ENCODE assay signal across 12 cellular contexts in genomic region chr16:20701692-20702091, GRCh38. TPM values are rescaled to one million over a fixed set of nuclear protein-coding genes. Genes with fewer than 3 reads are reported as not detected.
DNase-seq lines count a peak whose midpoint lies in the region; ATAC-seq, FAIRE-seq and TF ChIP-seq lines count a peak whose summit lies in the region.
"Not testable (repeated sequence)": the region's sequence is repeated elsewhere in the genome, so short reads cannot be mapped to it uniquely, and the experiment has no call there.
"Had no signal": no experiment of that assay in that cellular context is flagged by ENCODE, and none has a peak within 500 bp of the region (broad histone marks: within the 10 kb centered on the region; RNA-seq: fewer than 3 reads in every experiment).

No MANE protein-coding gene starts in this region.

- H3K36me3 ChIP-seq in HEK293 (ENCODE audit: control insufficient read depth in 2 of 2, insufficient read depth in 1 of 2, low read length in 2 of 2); K562 (ENCODE audit: control insufficient read depth, insufficient read depth, low read length): not testable (repeated sequence)

- H3K27ac ChIP-seq in C4-2B (peak overlapping the region; percentile 89), VCaP (peak overlapping the region; percentile 79)
- not testable (repeated sequence) for H3K27ac ChIP-seq in HEK293 (ENCODE audit: extremely low read depth, low read depth, low read length); K562 (ENCODE audit: extremely low read depth, low read depth, low read length)

- H3K9ac ChIP-seq in K562 (ENCODE audit: insufficient read depth in 1 of 2, low read depth in 2 of 2, low read length in 2 of 2), result not testable (repeated sequence)

- intact Hi-C loops in K562 (cut with micrococcal nuclease), result not testable (repeated sequence)

- in situ Hi-C loops in K562 (cut with MboI), result not testable (repeated sequence)

- H2AFZ ChIP-seq in K562 (ENCODE audit: low read depth, low read length), result not testable (repeated sequence)

- not testable (repeated sequence) for H3K9me3 ChIP-seq in HEK293 (ENCODE audit: control insufficient read depth, insufficient read depth, low read depth, low read length); K562 (replicated peaks; ENCODE audit: control insufficient read depth, insufficient read depth, low read depth, low read length)

- H3K27me3 ChIP-seq in K562 (ENCODE audit: control insufficient read depth in 2 of 2, insufficient read depth in 2 of 2, low read length in 2 of 2), result not testable (repeated sequence)

- not testable (repeated sequence) for H4K20me1 ChIP-seq in K562 (replicated peaks; ENCODE audit: control insufficient read depth, insufficient read depth, low read length)

- TF ChIP-seq CTCF in C4-2B (conservative IDR thresholded peaks at IDR 0.05); HEK293 (tag by site-specific recombination; IDR thresholded peaks at IDR 0.05); VCaP (conservative IDR thresholded peaks at IDR 0.05); K562 (IDR thresholded peaks at IDR 0.05 in 2 of 3, conservative IDR thresholded peaks at IDR 0.05 in 1 of 3; ENCODE audit: insufficient read depth in 2 of 3, low read depth in 1 of 3, low read length in 3 of 3): not testable (repeated sequence)

- DNase-seq in K562 (ENCODE audit: extremely low read depth in 1 of 4, low spot score in 3 of 4), result not testable (repeated sequence)

- not testable (repeated sequence) for H3K4me1 ChIP-seq in HEK293 (ENCODE audit: control insufficient read depth, insufficient read depth, low read length); K562 (replicated peaks in 1 of 2; ENCODE audit: control insufficient read depth in 2 of 2, insufficient read depth in 2 of 2, low read length in 2 of 2)

- CTCF ChIA-PET in HEK293 (lab: Yijun Ruan, JAX), result interaction anchor here (0.9 kb wide), 1 partner anchor 9 kb away, joined by 3 read pairs; no protein-coding TSS in a partner anchor
- CTCF ChIA-PET in K562 (lab: Yijun Ruan, JAX; ENCODE audit: low intra/inter-chr PET ratio), result not testable (repeated sequence)

- H3K9me1 ChIP-seq in K562 (ENCODE audit: control insufficient read depth, insufficient read depth, low read length), result not testable (repeated sequence)

- not testable (repeated sequence) for BruUV-seq in K562 (replicated peaks; lab: Mats Ljungman, UMichigan)

- FAIRE-seq in K562 (lab: Jason Lieb, UNC), result not testable (repeated sequence)

- TF ChIP-seq POLR2A in K562 (conservative IDR thresholded peaks at IDR 0.05), result not testable (repeated sequence)

- not testable (repeated sequence) for TF ChIP-seq EP300 in K562 (IDR thresholded peaks at IDR 0.05; ENCODE audit: low read length)

- H3K4me2 ChIP-seq in K562 (ENCODE audit: insufficient read depth, low read length), result not testable (repeated sequence)

- ATAC-seq in K562, result not testable (repeated sequence)

- H3K4me3 ChIP-seq in HEK293 (ENCODE audit: low read depth, low read length); K562: not testable (repeated sequence)

- H3K79me2 ChIP-seq in K562 (ENCODE audit: control insufficient read depth, insufficient read depth, low read length), result not testable (repeated sequence)

- not testable (repeated sequence) for TF ChIP-seq RAD21 in K562 (CRISPR knock-in tag; conservative IDR thresholded peaks at IDR 0.05 in 1 of 2, IDR thresholded peaks at IDR 0.05 in 1 of 2)

- POLR2A ChIA-PET in HEK293 (lab: Yijun Ruan, JAX); K562 (lab: Yijun Ruan, JAX): not testable (repeated sequence)

TF ChIP-seq in HEK293, 187 proteins besides CTCF, POLR2A, EP300 and RAD21:
- TF ChIP-seq ZNF146 (tag by site-specific recombination; IDR thresholded peaks at IDR 0.05), result peak; percentile 62; the same call in 1 of the 2 replicates

TF ChIP-seq in K562, 482 proteins besides CTCF, POLR2A, EP300 and RAD21:
- peak in 1 of 2 experiments; percentile 19; a peak in 1 of 4 replicates for TF ChIP-seq KDM1A (IDR thresholded peaks at IDR 0.05)
- TF ChIP-seq TAL1 (IDR thresholded peaks at IDR 0.05), result peak; percentile 21; the same call in 1 of the 2 replicates
- TF ChIP-seq MEIS2 (IDR thresholded peaks at IDR 0.05; ENCODE audit: partially characterized antibody), result peak; percentile 25
- 0 out of 2 replicates have a peak, but pooled peaks have one; percentile 26 for TF ChIP-seq PKNOX1 (IDR thresholded peaks at IDR 0.05)
- 0 out of 2 replicates have a peak, but pooled peaks have one; percentile 31 for TF ChIP-seq ADNP (tag; IDR thresholded peaks at IDR 0.05)
- TF ChIP-seq ZNF146 (CRISPR knock-in tag; IDR thresholded peaks at IDR 0.05; ENCODE audit: unreplicated experiment), result peak; percentile 92
- peak; percentile 56 for TF ChIP-seq TCF3 (CRISPR knock-in tag; IDR thresholded peaks at IDR 0.05)
- peak; percentile 44 for TF ChIP-seq CBFA2T3 (IDR thresholded peaks at IDR 0.05)
- TF ChIP-seq BCOR (IDR thresholded peaks at IDR 0.05), result 0 out of 2 replicates have a peak, but pooled peaks have one; percentile 46

RNA-seq across cellular contexts. Expression of gene ACSM1, which starts 4.2 kb away (rescaled TPM):
- 0.49 and 0.53 TPM in 2 replicates for total RNA-seq in K562 (2011; cell fraction: chromatin; rRNA removed; ENCODE audit: low replicate concordance)
- total RNA-seq in K562 (2011; cell fraction: nucleolus; rRNA removed), result 0.39 TPM in 1 of 2 replicates, not detected in the other
- total RNA-seq in K562 (2011; cell fraction: nucleoplasm; rRNA removed), result 0.22 and 0.38 TPM in 2 replicates
- 0.09 and 0.37 TPM in 2 replicates for total RNA-seq in K562 (2014; rRNA removed)
- 0.25 and 0.29 TPM in 2 replicates for total RNA-seq in K562 (2014; rRNA removed; fragmentation: Illumina TruSeq; extraction: Trizol)
- 0.18 TPM in 1 of 2 replicates, not detected in the other for total RNA-seq in K562 (2015; rRNA removed; fragmentation: Illumina TruSeq; extraction: Trizol)
- total RNA-seq in K562 (2021), result 0.20 and 0.24 TPM in 2 replicates
- polyA plus RNA-seq in K562 (2011; rRNA removed), result 0.50 and 1.9 TPM in 2 replicates
- 1.1 and 2.1 TPM in 2 replicates for polyA plus RNA-seq in K562 (2011; cell fraction: cytosol; rRNA removed)
- 0.68 and 1.9 TPM in 2 replicates for polyA plus RNA-seq in K562 (2011; cell fraction: nucleus; rRNA removed)
- polyA plus RNA-seq in K562 (2012), result 0.22 and 2.0 TPM in 2 replicates
- polyA plus RNA-seq in K562 (2014; fragmentation: Illumina TruSeq; extraction: Trizol), result 0.15 and 0.28 TPM in 2 replicates
- polyA plus RNA-seq in K562 (2014; fragmentation: Nextera tagmentation; extraction: Ambion mirVana), result under 1 TPM; 0.08 to 0.23 TPM
- polyA plus RNA-seq in K562 (2014; rRNA removed), result 0.11 and 0.16 TPM in 2 replicates
- 0.70 and 0.99 TPM in 2 replicates for polyA minus RNA-seq in K562 (2011; rRNA and poly(A)+ RNA removed)
- not detected in 2 replicates for polyA minus RNA-seq in K562 (2011; cell fraction: cytosol; rRNA and poly(A)+ RNA removed)
- 0.67 TPM in 1 of 2 replicates, not detected in the other for polyA minus RNA-seq in K562 (2011; cell fraction: nucleus; rRNA and poly(A)+ RNA removed)
- total RNA-seq: A172; A673; Caco-2; CD4-positive, CD25-positive, alpha-beta regulatory T cell; Daoy had no signal
- polyA plus RNA-seq: A549, AG04450, BJ had no signal

RNA-seq across cellular contexts. Expression of gene THUMPD1, which starts 39.9 kb away (rescaled TPM):
- total RNA-seq in K562 (2011; cell fraction: chromatin; rRNA removed; ENCODE audit: low replicate concordance), result 40.9 and 98.8 TPM in 2 replicates
- total RNA-seq in K562 (2011; cell fraction: nucleolus; rRNA removed), result 43.0 and 43.4 TPM in 2 replicates
- 37.9 and 44.9 TPM in 2 replicates for total RNA-seq in K562 (2011; cell fraction: nucleoplasm; rRNA removed)
- total RNA-seq in K562 (2014; rRNA removed), result 64.0 and 89.4 TPM in 2 replicates
- total RNA-seq in K562 (2014; rRNA removed; fragmentation: Illumina TruSeq; extraction: Trizol), result 77.5 and 94.0 TPM in 2 replicates
- 92.6 and 101 TPM in 2 replicates for total RNA-seq in K562 (2015; rRNA removed; fragmentation: Illumina TruSeq; extraction: Trizol)
- total RNA-seq in K562 (2021), result 53.6 and 56.8 TPM in 2 replicates
- polyA plus RNA-seq in K562 (2011; rRNA removed), result 42.2 and 42.7 TPM in 2 replicates
- 55.6 and 89.3 TPM in 2 replicates for polyA plus RNA-seq in K562 (2011; cell fraction: cytosol; rRNA removed)
- polyA plus RNA-seq in K562 (2011; cell fraction: nucleus; rRNA removed), result 31.3 and 35.5 TPM in 2 replicates
- 31.6 and 37.8 TPM in 2 replicates for polyA plus RNA-seq in K562 (2012)
- 54.0 and 57.4 TPM in 2 replicates for polyA plus RNA-seq in K562 (2014; fragmentation: Illumina TruSeq; extraction: Trizol)
- polyA plus RNA-seq in K562 (2014; fragmentation: Nextera tagmentation; extraction: Ambion mirVana), result 10 to 100 TPM; 37.8 to 41.0 TPM
- polyA plus RNA-seq in K562 (2014; rRNA removed), result 53.3 and 54.8 TPM in 2 replicates
- polyA minus RNA-seq in K562 (2011; rRNA and poly(A)+ RNA removed), result 85.1 and 110 TPM in 2 replicates
- polyA minus RNA-seq in K562 (2011; cell fraction: cytosol; rRNA and poly(A)+ RNA removed), result 48.6 and 51.1 TPM in 2 replicates
- 82.7 and 131 TPM in 2 replicates for polyA minus RNA-seq in K562 (2011; cell fraction: nucleus; rRNA and poly(A)+ RNA removed)
